In the genomic region with DNA sequence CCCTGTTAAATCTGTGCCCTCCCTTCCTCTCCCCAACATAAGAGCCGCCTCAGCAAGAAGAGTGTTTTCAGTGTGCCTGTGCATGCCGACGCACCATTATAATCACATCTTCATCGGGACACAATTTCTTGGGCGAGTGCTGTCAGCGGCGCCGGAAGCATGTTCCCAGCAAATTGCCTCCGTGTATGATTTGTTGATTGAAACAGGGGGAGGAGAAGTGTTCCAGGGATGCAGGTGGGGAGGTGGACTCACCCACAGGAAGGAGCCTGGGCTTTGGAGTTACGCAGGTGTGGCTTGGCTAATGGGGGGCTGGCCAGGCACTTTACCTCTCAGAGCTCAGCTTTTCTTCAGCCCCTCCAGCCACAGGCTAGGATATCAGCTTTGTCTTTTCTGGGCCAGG, we compare ENCODE assay signal across 9 cellular contexts. TPM values are rescaled to one million over a fixed set of nuclear protein-coding genes. Genes with fewer than 3 reads are reported as not detected.
"Had no signal": no experiment of that assay in that cellular context is flagged by ENCODE, and none has a peak within 500 bp of the region (broad histone marks: within the 10 kb centered on the region; RNA-seq: fewer than 3 reads in every experiment).

No MANE protein-coding gene starts in this region.

- DNase-seq: H9, HCEC 1CT, KBM-7 had no signal

- H3K4me1 Mint-ChIP-seq: H9, IgD-negative memory B cell had no signal

- H3K4me3 ChIP-seq: GM23338 had no signal

- H3K36me3 Mint-ChIP-seq: IgD-negative memory B cell had no signal

- H3K27ac Mint-ChIP-seq: GM23338, IgD-negative memory B cell had no signal

- ATAC-seq: GM23338, HepG2 had no signal

- H3K4me3 Mint-ChIP-seq: GM23338, H9, IgD-negative memory B cell had no signal

- H3K9me3 Mint-ChIP-seq: GM23338, H9, IgD-negative memory B cell had no signal

- H3K27ac ChIP-seq: HL-60 had no signal

RNA-seq across cellular contexts. Expression of gene SPACA3, which starts 53.6 kb away (rescaled TPM):
- total RNA-seq: GM23338, H1, H9, HepG2, HT1080 had no signal
- polyA plus RNA-seq: GM23338, HepG2 had no signal
